Comparison of ENCODE assay signal across 8 cellular contexts in the genomic region with DNA sequence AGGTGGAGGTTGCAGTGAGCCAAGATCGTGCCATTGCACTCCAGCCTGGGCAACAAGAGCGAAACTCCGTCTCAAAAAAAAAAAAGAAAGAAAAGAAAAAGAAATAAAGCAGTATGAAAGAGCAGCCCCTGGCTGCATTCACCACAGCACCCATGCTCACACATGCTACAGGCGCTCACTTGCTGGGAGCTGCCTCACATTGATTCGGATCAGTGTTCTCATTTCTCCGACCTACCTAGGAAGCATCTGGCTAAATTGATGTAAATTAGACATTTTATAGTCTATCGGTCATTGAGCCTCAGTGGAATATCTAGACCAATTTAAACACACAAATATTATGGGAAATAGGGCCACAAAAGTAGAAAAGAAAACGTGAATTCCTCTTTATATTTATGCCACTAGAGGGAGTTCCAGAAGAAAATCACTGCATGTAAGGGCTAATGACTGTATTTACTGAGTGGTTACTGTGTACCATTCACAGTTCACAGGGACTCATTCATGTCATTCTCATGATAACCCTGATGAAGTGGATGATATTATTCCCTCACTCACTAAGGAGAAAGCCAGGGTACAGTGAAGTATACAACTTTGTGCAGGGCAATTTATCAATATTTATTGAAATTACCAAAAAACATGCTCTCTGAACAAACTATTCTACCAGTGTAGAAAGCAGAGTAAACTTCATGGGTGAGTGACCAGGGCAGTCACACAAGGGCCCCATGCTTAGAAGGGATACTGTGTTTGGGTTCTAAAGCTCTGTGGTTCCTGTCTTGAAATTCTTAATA. TPM values are rescaled to one million over a fixed set of nuclear protein-coding genes. Genes with fewer than 3 reads are reported as not detected.
DNase-seq lines count a peak whose midpoint lies in the region; ATAC-seq lines count a peak whose summit lies in the region.

No MANE protein-coding gene starts in this region.

- DNase-seq in NCI-H1417 (lab: John Stamatoyannopoulos, UW): peak in 2 of 3 experiments; percentile 9 to 34
- DNase-seq in NCI-H1417 treated with DMSO at 0.1 percent for 48 hours (lab: John Stamatoyannopoulos, UW): no peak
- DNase-seq in NCI-H146 (lab: John Stamatoyannopoulos, UW): peak; percentile 44
- DNase-seq in astrocyte of the hippocampus (ENCODE audit: low read depth, low spot score): peak; percentile 46
- peak; percentile 41 to 56 for DNase-seq in lung microvascular endothelial cell (ENCODE audit: low read depth in 2 of 2)
- DNase-seq in head of caudate nucleus: no peak

- no peak for ATAC-seq in GM21737 (IDR thresholded peaks at IDR 0.05; ENCODE audit: unreplicated experiment)
- ATAC-seq in HG02973 (IDR thresholded peaks at IDR 0.05; ENCODE audit: unreplicated experiment): no peak

- intact Hi-C loops in head of caudate nucleus (cut with DNase I): no loop called here

RNA-seq across cellular contexts. Expression of gene MOG, which starts 5.3 kb away (rescaled TPM):
- not detected in 2 replicates for total RNA-seq in lung microvascular endothelial cell

RNA-seq across cellular contexts. Expression of gene GABBR1, which starts 18.6 kb away (rescaled TPM):
- 1.7 and 4.0 TPM in 2 replicates for total RNA-seq in lung microvascular endothelial cell

RNA-seq across cellular contexts. Expression of gene ZFP57, which starts 29.3 kb away (rescaled TPM):
- 1.4 TPM in 1 of 2 replicates, not detected in the other for total RNA-seq in lung microvascular endothelial cell

Comparison
In these comparisons a context has a peak if more than half of its experiments do, and no peak if none do; other contexts are left out.
1. DNase-seq: peak in NCI-H1417 (2 of 3), NCI-H146 (single experiment), astrocyte of the hippocampus (single experiment) and lung microvascular endothelial cell (2 of 2); none in NCI-H1417 treated with DMSO at 0.1 percent for 48 hours (single experiment) and head of caudate nucleus (0 of 42).